Comparison of ENCODE assay signal across 28 cellular contexts in genomic region chr5:42825422-42826148, GRCh38. TPM values are rescaled to one million over a fixed set of nuclear protein-coding genes. Genes with fewer than 3 reads are reported as not detected.
"Had no signal": no experiment of that assay in that cellular context is flagged by ENCODE, and none has a peak within 500 bp of the region (broad histone marks: within the 10 kb centered on the region; RNA-seq: fewer than 3 reads in every experiment).

No MANE protein-coding gene starts in this region.

- ATAC-seq: activated CD8-positive, alpha-beta memory T cell treated with anti-CD3 and anti-CD28 coated beads, Interleukin-2, amount 10 ng/mL, durations not matched to agents 7 days and 5 days; activated CD8-positive, alpha-beta T cell treated with anti-CD3 and anti-CD28 coated beads, Interleukin-2, amount 10 ng/mL, durations not matched to agents 7 days and 5 days; activated naive CD4-positive, alpha-beta T cell treated with anti-CD3 and anti-CD28 coated beads, Interleukin-2, amount 50 U/mL, for 72 hours; activated T-cell treated with anti-CD3 and anti-CD28 coated beads, Interleukin-2, amount 50 U/mL, for 72 hours; psoas muscle; stimulated activated naive CD8-positive, alpha-beta T cell treated with anti-CD3 and anti-CD28 coated beads, Interleukin-15, Interleukin-2, amounts not matched to agents 100 U/mL and 50 U/mL, for 24 hours; T-cell had no signal

- H3K4me3 Mint-ChIP-seq: activated B cell treated with CpG ODN at 0.5 μM for 24 hours; activated CD8-positive, alpha-beta memory T cell treated with anti-CD3 and anti-CD28 coated beads, Interleukin-2, amount 10 ng/mL, durations not matched to agents 7 days and 5 days; activated CD8-positive, alpha-beta T cell treated with anti-CD3 and anti-CD28 coated beads, Interleukin-2, amount 10 ng/mL, durations not matched to agents 7 days and 5 days; activated T-cell treated with anti-CD3 and anti-CD28 coated beads, Interleukin-2, amount 50 U/mL, for 72 hours; mesothelial cell of epicardium; naive B cell; T-cell had no signal

- H3K36me3 Mint-ChIP-seq: activated CD8-positive, alpha-beta memory T cell treated with anti-CD3 and anti-CD28 coated beads, Interleukin-2, amount 10 ng/mL, durations not matched to agents 7 days and 5 days; activated naive CD4-positive, alpha-beta T cell treated with anti-CD3 and anti-CD28 coated beads, Interleukin-2, amount 50 U/mL, for 72 hours; mesothelial cell of epicardium; naive B cell; T-cell had no signal

- H3K27ac ChIP-seq: breast epithelium, esophagus squamous epithelium, left ventricle myocardium inferior, parathyroid adenoma, psoas muscle, testis, transverse colon, uterus had no signal

- H3K27me3 Mint-ChIP-seq: activated B cell treated with CpG ODN at 0.5 μM for 24 hours; activated CD8-positive, alpha-beta memory T cell treated with anti-CD3 and anti-CD28 coated beads, Interleukin-2, amount 10 ng/mL, durations not matched to agents 7 days and 5 days had no signal

- H3K36me3 ChIP-seq: breast epithelium, esophagus squamous epithelium, left ventricle myocardium inferior, transverse colon, uterus had no signal

- H3K9me3 ChIP-seq: breast epithelium, esophagus squamous epithelium, left ventricle myocardium inferior, psoas muscle, testis, transverse colon, uterus had no signal

- H3K4me2 ChIP-seq: smooth muscle cell had no signal

- H3K4me1 ChIP-seq: breast epithelium, parathyroid adenoma, psoas muscle, testis, uterus had no signal

- H3K4me3 ChIP-seq: breast epithelium, esophagus squamous epithelium, left ventricle myocardium inferior, psoas muscle, smooth muscle cell, testis, transverse colon, uterus had no signal

- H3K27ac Mint-ChIP-seq: activated B cell treated with CpG ODN at 0.5 μM for 24 hours; activated CD8-positive, alpha-beta memory T cell treated with anti-CD3 and anti-CD28 coated beads, Interleukin-2, amount 10 ng/mL, durations not matched to agents 7 days and 5 days; activated CD8-positive, alpha-beta T cell treated with anti-CD3 and anti-CD28 coated beads, Interleukin-2, amount 10 ng/mL, durations not matched to agents 7 days and 5 days; activated naive CD4-positive, alpha-beta T cell treated with anti-CD3 and anti-CD28 coated beads, Interleukin-2, amount 50 U/mL, for 72 hours; activated T-cell treated with anti-CD3 and anti-CD28 coated beads, Interleukin-2, amount 50 U/mL, for 72 hours; mesothelial cell of epicardium; naive B cell; T-cell had no signal

- H2AFZ ChIP-seq: parathyroid adenoma had no signal

- H3K79me2 ChIP-seq: parathyroid adenoma had no signal

- H3K9me3 Mint-ChIP-seq: activated B cell treated with CpG ODN at 0.5 μM for 24 hours; activated naive CD4-positive, alpha-beta T cell treated with anti-CD3 and anti-CD28 coated beads, Interleukin-2, amount 50 U/mL, for 72 hours; activated T-cell treated with anti-CD3 and anti-CD28 coated beads, Interleukin-2, amount 50 U/mL, for 72 hours; mesothelial cell of epicardium; T-cell had no signal

- H3K27me3 ChIP-seq: breast epithelium, esophagus squamous epithelium, testis, transverse colon, uterus had no signal

- DNase-seq: activated B cell treated with CpG ODN at 0.5 μM for 24 hours; activated CD4-positive, alpha-beta T cell treated with anti-CD3 and anti-CD28 coated beads, Interleukin-2, amount 50 U/mL, for 1 hour; activated CD8-positive, alpha-beta memory T cell treated with anti-CD3 and anti-CD28 coated beads, Interleukin-2, amount 10 ng/mL, durations not matched to agents 7 days and 5 days; activated CD8-positive, alpha-beta T cell treated with anti-CD3 and anti-CD28 coated beads, Interleukin-2, amount 10 ng/mL, durations not matched to agents 7 days and 5 days; activated naive CD4-positive, alpha-beta T cell; activated T-cell treated with anti-CD3 and anti-CD28 coated beads for 4 hours; activated T-cell treated with anti-CD3 and anti-CD28 coated beads, Interleukin-2, amount 50 U/mL, for 72 hours; central memory CD4-positive, alpha-beta T cell; dermis blood vessel endothelial cell; effector CD4-positive, alpha-beta T cell; esophagus squamous epithelium; foreskin melanocyte; kidney glomerular epithelial cell; left ventricle myocardium inferior; naive B cell; occipital lobe; psoas muscle; stimulated activated CD4-positive, alpha-beta T cell treated with anti-CD3 and anti-CD28 coated beads, Interleukin-1b, Interleukin-23, amount 100 ng/mL, for 48 hours; stimulated activated naive CD8-positive, alpha-beta T cell treated with anti-CD3 and anti-CD28 coated beads, Interleukin-15, Interleukin-2, amounts not matched to agents 100 U/mL and 50 U/mL, for 24 hours; T-cell; testis; transverse colon; uterus had no signal

- H3K4me1 Mint-ChIP-seq: activated B cell treated with CpG ODN at 0.5 μM for 24 hours; activated CD8-positive, alpha-beta memory T cell treated with anti-CD3 and anti-CD28 coated beads, Interleukin-2, amount 10 ng/mL, durations not matched to agents 7 days and 5 days; mesothelial cell of epicardium; naive B cell; T-cell had no signal

RNA-seq across cellular contexts. Expression of gene SELENOP, which starts 13.9 kb away (rescaled TPM):
- total RNA-seq: activated B cell treated with CpG ODN at 0.5 μM for 24 hours; activated naive CD4-positive, alpha-beta T cell treated with anti-CD3 and anti-CD28 coated beads, Interleukin-2, amount 50 U/mL, for 72 hours had no signal
